ENCODE assay signal across 9 cellular contexts in genomic region chr13:46389985-46390384, GRCh38. TPM values are rescaled to one million over a fixed set of nuclear protein-coding genes. Genes with fewer than 3 reads are reported as not detected.
DNase-seq lines count a peak whose midpoint lies in the region; ATAC-seq and TF ChIP-seq lines count a peak whose summit lies in the region.
"Had no signal": no experiment of that assay in that cellular context is flagged by ENCODE, and none has a peak within 500 bp of the region (broad histone marks: within the 10 kb centered on the region; RNA-seq: fewer than 3 reads in every experiment).

No MANE protein-coding gene starts in this region.

- no peak overlapping the region for H3K4me3 ChIP-seq in left ventricle myocardium inferior

- H3K27me3 ChIP-seq in left ventricle myocardium inferior (ENCODE audit: low read depth): peaks cover 83% of the 10 kb centered on the region

- H3K27ac ChIP-seq in left ventricle myocardium inferior (replicated peaks): peak overlapping the region; percentile 33

- peak overlapping the region; percentile 10 for H3K27ac Mint-ChIP-seq in activated CD4-positive, alpha-beta T cell treated with anti-CD3 and anti-CD28 coated beads, Interleukin-2, amount 10 ng/mL, durations not matched to agents 7 days and 5 days

- H3K36me3 ChIP-seq in left ventricle myocardium inferior: no peaks in the 10 kb centered on the region

- H3K27me3 Mint-ChIP-seq in activated CD4-positive, alpha-beta T cell treated with anti-CD3 and anti-CD28 coated beads, Interleukin-2, amount 10 ng/mL, durations not matched to agents 7 days and 5 days: peaks cover 25% of the 10 kb centered on the region

- no peak for TF ChIP-seq CTCF in left ventricle myocardium inferior (IDR thresholded peaks at IDR 0.05; ENCODE audit: borderline replicate concordance)

- peaks cover 2% of the 10 kb centered on the region for H3K36me3 Mint-ChIP-seq in activated CD4-positive, alpha-beta T cell treated with anti-CD3 and anti-CD28 coated beads, Interleukin-2, amount 10 ng/mL, durations not matched to agents 7 days and 5 days (ENCODE audit: low read depth)

- POLR2A ChIA-PET in activated CD4-positive, alpha-beta T cell treated with anti-CD3 and anti-CD28 coated beads, Interleukin-2, amount 10 ng/mL, durations not matched to agents 7 days and 5 days (lab: Charles Lee): no interaction called here

- CTCF ChIA-PET in activated CD4-positive, alpha-beta T cell treated with anti-CD3 and anti-CD28 coated beads, Interleukin-2, amount 10 ng/mL, durations not matched to agents 7 days and 5 days (lab: Charles Lee): interaction anchor here (0.6 kb wide), 1 partner anchor 1901 kb away, joined by 3 read pairs; no protein-coding TSS in a partner anchor

- H3K4me1 ChIP-seq in left ventricle myocardium inferior: peaks cover 13% of the 10 kb centered on the region

- intact Hi-C loops in left ventricle myocardium inferior (cut with micrococcal nuclease): no loop called here

- ATAC-seq in HG02981 (IDR thresholded peaks at IDR 0.05; ENCODE audit: unreplicated experiment): peak; percentile 61

- H3K9me3 Mint-ChIP-seq in activated CD4-positive, alpha-beta T cell treated with anti-CD3 and anti-CD28 coated beads, Interleukin-2, amount 10 ng/mL, durations not matched to agents 7 days and 5 days: no peaks in the 10 kb centered on the region

- H3K4me1 Mint-ChIP-seq in activated CD4-positive, alpha-beta T cell treated with anti-CD3 and anti-CD28 coated beads, Interleukin-2, amount 10 ng/mL, durations not matched to agents 7 days and 5 days: peaks cover 44% of the 10 kb centered on the region

- DNase-seq in activated CD4-positive, alpha-beta T cell treated with anti-CD3 and anti-CD28 coated beads, Interleukin-2, amount 10 ng/mL, durations not matched to agents 7 days and 5 days: peak; percentile 30
- no peak for DNase-seq in activated CD4-positive, alpha-beta T cell treated with anti-CD3 and anti-CD28 coated beads, Interleukin-2, amount 50 U/mL, for 1 hour
- DNase-seq in SIG-M5 (lab: John Stamatoyannopoulos, UW) (peak; percentile 29), left ventricle myocardium inferior (peak; percentile 18), hepatic stellate cell (ENCODE audit: low spot score) (no peak), COLO668 (lab: John Stamatoyannopoulos, UW; ENCODE audit: unreplicated experiment) (no peak)
- DNase-seq in stimulated activated CD8-positive, alpha-beta memory T cell treated with anti-CD3 and anti-CD28 coated beads, Interleukin-4, amount 100 ng/mL, for 48 hours: peak; percentile 31

- no peak overlapping the region for H3K4me3 Mint-ChIP-seq in activated CD4-positive, alpha-beta T cell treated with anti-CD3 and anti-CD28 coated beads, Interleukin-2, amount 10 ng/mL, durations not matched to agents 7 days and 5 days

- no peaks in the 10 kb centered on the region for H3K9me3 ChIP-seq in left ventricle myocardium inferior (replicated peaks)

RNA-seq across cellular contexts. Expression of gene RUBCNL, which starts 2.9 kb away (rescaled TPM):
- total RNA-seq in activated CD4-positive, alpha-beta T cell treated with anti-CD3 and anti-CD28 coated beads, Interleukin-2, amount 10 ng/mL, durations not matched to agents 7 days and 5 days: not detected
- total RNA-seq in left ventricle myocardium inferior: 0.38 TPM
- total RNA-seq: pulmonary artery endothelial cell had no signal

Comparison
In these comparisons a context has a peak if more than half of its experiments do, and no peak if none do; other contexts are left out.
1. DNase-seq: peak in activated CD4-positive, alpha-beta T cell treated with anti-CD3 and anti-CD28 coated beads, Interleukin-2, amount 10 ng/mL, durations not matched to agents 7 days and 5 days (single experiment), SIG-M5 (single experiment), left ventricle myocardium inferior (single experiment) and stimulated activated CD8-positive, alpha-beta memory T cell treated with anti-CD3 and anti-CD28 coated beads, Interleukin-4, amount 100 ng/mL, for 48 hours (single experiment); none in activated CD4-positive, alpha-beta T cell treated with anti-CD3 and anti-CD28 coated beads, Interleukin-2, amount 50 U/mL, for 1 hour (single experiment), hepatic stellate cell (single experiment) and COLO668 (single experiment).